ENCODE assay signal across 15 cellular contexts in the genomic region with DNA sequence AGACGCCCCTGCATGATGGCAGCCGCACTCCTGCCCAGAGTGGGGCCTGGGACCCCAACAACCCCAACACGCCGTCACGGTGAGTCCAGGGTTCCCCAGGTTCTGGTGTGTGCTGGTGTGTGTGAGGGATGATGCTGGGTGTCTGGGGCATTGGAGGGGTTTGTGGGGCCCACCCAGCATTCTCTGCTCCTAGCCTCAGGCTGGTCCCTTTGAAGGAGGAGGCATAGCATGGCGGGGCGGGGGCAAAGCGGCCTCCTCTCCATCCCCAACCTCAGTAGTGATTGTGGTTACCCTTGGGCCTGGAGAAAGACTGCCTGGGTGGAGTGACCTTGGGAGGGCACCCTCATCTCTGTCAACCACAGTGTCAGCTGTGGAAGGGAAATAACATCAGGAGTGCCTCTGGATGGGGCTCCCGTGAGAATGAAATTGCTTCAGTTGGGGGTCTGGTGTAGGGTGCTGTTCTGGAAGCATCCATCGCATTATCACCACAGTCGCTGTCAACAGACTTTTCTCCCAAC. TPM values are rescaled to one million over a fixed set of nuclear protein-coding genes. Genes with fewer than 3 reads are reported as not detected.
DNase-seq lines count a peak whose midpoint lies in the region; ATAC-seq, FAIRE-seq and TF ChIP-seq lines count a peak whose summit lies in the region.
"Had no signal": no experiment of that assay in that cellular context is flagged by ENCODE, and none has a peak within 500 bp of the region (broad histone marks: within the 10 kb centered on the region; RNA-seq: fewer than 3 reads in every experiment).

No MANE protein-coding gene starts in this region.

- 91% methylated on average over 6 of the region's 11 CpGs for WGBS in HepG2 (ENCODE audit: low lambda C conversion rate)

- peaks cover 8 to 21% of the 10 kb centered on the region in 2 donors for H3K4me1 Mint-ChIP-seq in natural killer cell
- peaks cover 11 to 12% of the 10 kb centered on the region in 2 donors for H3K4me1 Mint-ChIP-seq in natural killer cell treated with Interleukin-12 subunit alpha and Interleukin-12 subunit beta and Interleukin-15 and Interleukin-18, amount 100 ng/mL, for 72 hours (ENCODE audit: low read depth in 2 of 2)

- H3K4me2 ChIP-seq in HepG2 (ENCODE audit: low read depth, low read length) = no peak overlapping the region

- BruUV-seq in HepG2 (replicated peaks; lab: Mats Ljungman, UMichigan) = no TSS peak

- in situ Hi-C loops in HepG2 (cut with HindIII; ENCODE audit: extremely low pct_ligation_motif_present, low pct_unique_long_range_greater_than_20kb) = no loop called here

- no peak overlapping the region for H3K4me3 ChIP-seq in HepG2 (replicated peaks in 1 of 3; ENCODE audit: insufficient read depth in 1 of 3, low read depth in 2 of 3, low read length in 3 of 3)
- H3K4me3 ChIP-seq: Peyer's patch had no signal

- no peak for DNase-seq in natural killer cell
- DNase-seq in natural killer cell treated with Interleukin-12 subunit alpha and Interleukin-12 subunit beta and Interleukin-15 and Interleukin-18, amount 100 ng/mL, for 72 hours (ENCODE audit: low spot score) = no peak
- no peak for DNase-seq in HepG2 (ENCODE audit: low spot score)
- no peak for DNase-seq in epidermal melanocyte (ENCODE audit: insufficient read length, low spot score)
- DNase-seq: DMS153, NCI-H2081 treated with DMSO at 0.1 percent for 48 hours had no signal

- no peak for TF ChIP-seq RAD21 in HepG2 (CRISPR knock-in tag; IDR thresholded peaks at IDR 0.05)

- no peaks in the 10 kb centered on the region for H3K9me3 Mint-ChIP-seq in natural killer cell
- no peaks in the 10 kb centered on the region for H3K9me3 Mint-ChIP-seq in natural killer cell treated with Interleukin-12 subunit alpha and Interleukin-12 subunit beta and Interleukin-15 and Interleukin-18, amount 100 ng/mL, for 72 hours
- H3K9me3 Mint-ChIP-seq: CD4-positive, alpha-beta memory T cell had no signal

- FAIRE-seq in HepG2 (lab: Jason Lieb, UNC) = no peak

- H3K27me3 ChIP-seq in HepG2 (ENCODE audit: control insufficient read depth in 1 of 2, insufficient read depth in 2 of 2, low read length in 2 of 2) = no peaks in the 10 kb centered on the region; a peak in 1 of 5 replicates
- H3K27me3 ChIP-seq: BE2C, Peyer's patch had no signal

- ATAC-seq in natural killer cell = no peak
- ATAC-seq in natural killer cell treated with Interleukin-12 subunit alpha and Interleukin-12 subunit beta and Interleukin-15 and Interleukin-18, amount 100 ng/mL, for 72 hours = no peak
- ATAC-seq in HepG2 = peak; percentile 6; the same call in 2 of the 3 replicates
- no peak for ATAC-seq in GM21737 (IDR thresholded peaks at IDR 0.05; ENCODE audit: unreplicated experiment)
- no peak for ATAC-seq in HG03045 (IDR thresholded peaks at IDR 0.05; ENCODE audit: unreplicated experiment)

- H3K27ac Mint-ChIP-seq in natural killer cell = peak overlapping the region; percentile 38 to 66
- H3K27ac Mint-ChIP-seq in natural killer cell treated with Interleukin-12 subunit alpha and Interleukin-12 subunit beta and Interleukin-15 and Interleukin-18, amount 100 ng/mL, for 72 hours = no peak overlapping the region

- no peak overlapping the region for H3K27ac ChIP-seq in HepG2 (ENCODE audit: extremely low read length, insufficient read depth, low read length)
- H3K27ac ChIP-seq: Peyer's patch had no signal

- H3K9ac ChIP-seq in HepG2 (ENCODE audit: insufficient read depth, low read depth, low read length) = no peak overlapping the region

- POLR2A ChIA-PET in HepG2 (lab: Yijun Ruan, JAX) = interaction anchor here (0.9 to 1.2 kb wide), 2 partner anchors 38 to 61 kb away, joined by 3 read pairs; a partner anchor contains a TSS

- H3K9me3 ChIP-seq in HepG2 (ENCODE audit: low read length) = no peaks in the 10 kb centered on the region
- H3K9me3 ChIP-seq: BE2C, Peyer's patch had no signal

- no peak overlapping the region for H2AFZ ChIP-seq in HepG2 (ENCODE audit: low read length)

- TF ChIP-seq EP300 in HepG2 (IDR thresholded peaks at IDR 0.05; ENCODE audit: low read depth in 2 of 2, low read length in 2 of 2) (no peak), HepG2 (CRISPR knock-in tag; IDR thresholded peaks at IDR 0.05; ENCODE audit: borderline replicate concordance) (no peak)

- H3K36me3 ChIP-seq in HepG2 (replicated peaks in 1 of 2; ENCODE audit: control insufficient read depth in 1 of 2, insufficient read depth in 2 of 2, low read length in 2 of 2) = peaks cover 40 to 75% of the 10 kb centered on the region in 2 experiments

- H3K36me3 Mint-ChIP-seq in natural killer cell = peaks cover 6% of the 10 kb centered on the region
- H3K36me3 Mint-ChIP-seq in natural killer cell treated with Interleukin-12 subunit alpha and Interleukin-12 subunit beta and Interleukin-15 and Interleukin-18, amount 100 ng/mL, for 72 hours = peaks cover 14% of the 10 kb centered on the region

- CTCF ChIA-PET in HepG2 (lab: Yijun Ruan, JAX; ENCODE audit: low intra/inter-chr PET ratio, low total read pairs) = interaction anchor here (1.2 to 2.9 kb wide), 2 partner anchors 29 to 59 kb away, joined by 3 to 20 read pairs; a partner anchor contains a TSS

- no peaks in the 10 kb centered on the region for H3K27me3 Mint-ChIP-seq in natural killer cell (ENCODE audit: low read depth in 2 of 2)
- no peaks in the 10 kb centered on the region for H3K27me3 Mint-ChIP-seq in natural killer cell treated with Interleukin-12 subunit alpha and Interleukin-12 subunit beta and Interleukin-15 and Interleukin-18, amount 100 ng/mL, for 72 hours
- H3K27me3 Mint-ChIP-seq: CD4-positive, alpha-beta memory T cell had no signal

- TF ChIP-seq CTCF in natural killer cell (IDR thresholded peaks at IDR 0.05) (no peak), HepG2 (CRISPR knock-in tag; IDR thresholded peaks at IDR 0.05) (no peak)

- no peak overlapping the region for H3K4me3 Mint-ChIP-seq in natural killer cell
- no peak overlapping the region for H3K4me3 Mint-ChIP-seq in natural killer cell treated with Interleukin-12 subunit alpha and Interleukin-12 subunit beta and Interleukin-15 and Interleukin-18, amount 100 ng/mL, for 72 hours
- H3K4me3 Mint-ChIP-seq: CD4-positive, alpha-beta memory T cell had no signal

- no peak for TF ChIP-seq POLR2A in HepG2 (IDR thresholded peaks at IDR 0.05; ENCODE audit: insufficient read depth in 1 of 2, low read depth in 2 of 2, low read length in 2 of 2)

- H3K79me2 ChIP-seq in HepG2 (ENCODE audit: insufficient read depth, low read length) = no peaks in the 10 kb centered on the region

- intact Hi-C loops in natural killer cell (cut with micrococcal nuclease) = no loop called here
- intact Hi-C loops in HepG2 (cut with micrococcal nuclease; ENCODE audit: unreplicated experiment) = no loop called here

- H3K4me1 ChIP-seq in HepG2 (ENCODE audit: insufficient read depth, low read length) = no peaks in the 10 kb centered on the region
- H3K4me1 ChIP-seq: BE2C, Peyer's patch had no signal

- no peaks in the 10 kb centered on the region for H4K20me1 ChIP-seq in HepG2 (ENCODE audit: insufficient read depth, low read length)

RNA-seq across cellular contexts. Expression of a gene that starts 7.1 kb away (rescaled TPM):
- total RNA-seq in natural killer cell = 10 to 100 TPM; 50.1 to 67.2 (median 60.8) TPM
- total RNA-seq in natural killer cell treated with Interleukin-12 subunit alpha and Interleukin-12 subunit beta and Interleukin-15 and Interleukin-18, amount 100 ng/mL, for 72 hours = 100 to 1,000 TPM in 1 of 2 donors, 10 to 100 TPM in 1; 74.0 to 133 TPM
- 89.1 and 91.1 TPM in 2 replicates for total RNA-seq in HepG2 (2016; rRNA removed; fragmentation: Illumina TruSeq; extraction: Trizol)
- 37.5 and 47.3 TPM in 2 replicates for total RNA-seq in HepG2 (2016; cell fraction: cytosol; rRNA removed; fragmentation: Illumina TruSeq; extraction: Trizol; ENCODE audit: low read depth)
- total RNA-seq in HepG2 (2016; cell fraction: insoluble cytoplasmic fraction; rRNA removed; fragmentation: Illumina TruSeq; extraction: Trizol) = 85.4 and 88.5 TPM in 2 replicates
- total RNA-seq in HepG2 (2016; cell fraction: membrane; rRNA removed; fragmentation: Illumina TruSeq; extraction: Trizol) = 43.0 and 47.2 TPM in 2 replicates
- 57.0 and 65.5 TPM in 2 replicates for total RNA-seq in HepG2 (2016; cell fraction: nucleus; rRNA removed; fragmentation: Illumina TruSeq; extraction: Trizol)
- 90.0 and 92.5 TPM in 2 replicates for polyA plus RNA-seq in HepG2 (2011; rRNA removed)
- polyA plus RNA-seq in HepG2 (2011; cell fraction: cytosol; rRNA removed) = 85.2 and 108 TPM in 2 replicates
- 135 and 143 TPM in 2 replicates for polyA plus RNA-seq in HepG2 (2011; cell fraction: nucleus; rRNA removed)
- 65.0 and 84.2 TPM in 2 replicates for polyA plus RNA-seq in HepG2 (2012)
- 41.8 and 47.0 TPM in 2 replicates for polyA plus RNA-seq in HepG2 (2016; cell fraction: cytosol; fragmentation: Illumina TruSeq; extraction: Trizol; ENCODE audit: low read depth)
- polyA plus RNA-seq in HepG2 (2016; cell fraction: insoluble cytoplasmic fraction; fragmentation: Illumina TruSeq; extraction: Trizol; ENCODE audit: low read depth) = 88.6 and 92.5 TPM in 2 replicates
- polyA plus RNA-seq in HepG2 (2016; cell fraction: membrane; fragmentation: Illumina TruSeq; extraction: Trizol; ENCODE audit: low read depth) = 38.0 and 40.4 TPM in 2 replicates
- 111 and 123 TPM in 2 replicates for polyA plus RNA-seq in HepG2 (2016; cell fraction: nucleus; fragmentation: Illumina TruSeq; extraction: Trizol; ENCODE audit: insufficient read depth, low read depth)
- 121 and 194 TPM in 2 replicates for polyA minus RNA-seq in HepG2 (2011; rRNA and poly(A)+ RNA removed; ENCODE audit: low replicate concordance)
- polyA minus RNA-seq in HepG2 (2011; cell fraction: cytosol; rRNA and poly(A)+ RNA removed) = 41.5 and 44.7 TPM in 2 replicates
- polyA minus RNA-seq in HepG2 (2011; cell fraction: nucleus; rRNA and poly(A)+ RNA removed) = 42.4 and 52.5 TPM in 2 replicates

RNA-seq across cellular contexts. Expression of a gene that starts 25.2 kb away (rescaled TPM):
- not detected for total RNA-seq in natural killer cell
- under 1 TPM; 0.21 to 0.92 TPM for total RNA-seq in natural killer cell treated with Interleukin-12 subunit alpha and Interleukin-12 subunit beta and Interleukin-15 and Interleukin-18, amount 100 ng/mL, for 72 hours
- total RNA-seq in HepG2 (2016; rRNA removed; fragmentation: Illumina TruSeq; extraction: Trizol) = 0.35 and 0.53 TPM in 2 replicates
- 1.4 and 1.6 TPM in 2 replicates for total RNA-seq in HepG2 (2016; cell fraction: cytosol; rRNA removed; fragmentation: Illumina TruSeq; extraction: Trizol; ENCODE audit: low read depth)
- 0.28 and 0.37 TPM in 2 replicates for total RNA-seq in HepG2 (2016; cell fraction: insoluble cytoplasmic fraction; rRNA removed; fragmentation: Illumina TruSeq; extraction: Trizol)
- total RNA-seq in HepG2 (2016; cell fraction: membrane; rRNA removed; fragmentation: Illumina TruSeq; extraction: Trizol) = 0.90 and 0.93 TPM in 2 replicates
- 0.16 and 0.31 TPM in 2 replicates for total RNA-seq in HepG2 (2016; cell fraction: nucleus; rRNA removed; fragmentation: Illumina TruSeq; extraction: Trizol)
- polyA plus RNA-seq in HepG2 (2011; rRNA removed) = 0.55 and 0.60 TPM in 2 replicates
- polyA plus RNA-seq in HepG2 (2011; cell fraction: cytosol; rRNA removed) = 0.60 and 0.64 TPM in 2 replicates
- 0.27 and 0.33 TPM in 2 replicates for polyA plus RNA-seq in HepG2 (2011; cell fraction: nucleus; rRNA removed)
- 0.39 and 0.51 TPM in 2 replicates for polyA plus RNA-seq in HepG2 (2012)
- 1.9 and 2.0 TPM in 2 replicates for polyA plus RNA-seq in HepG2 (2016; cell fraction: cytosol; fragmentation: Illumina TruSeq; extraction: Trizol; ENCODE audit: low read depth)
- 0.54 and 0.55 TPM in 2 replicates for polyA plus RNA-seq in HepG2 (2016; cell fraction: insoluble cytoplasmic fraction; fragmentation: Illumina TruSeq; extraction: Trizol; ENCODE audit: low read depth)
- polyA plus RNA-seq in HepG2 (2016; cell fraction: membrane; fragmentation: Illumina TruSeq; extraction: Trizol; ENCODE audit: low read depth) = 0.90 and 1.1 TPM in 2 replicates
- 0.41 TPM in 2 replicates for polyA plus RNA-seq in HepG2 (2016; cell fraction: nucleus; fragmentation: Illumina TruSeq; extraction: Trizol; ENCODE audit: insufficient read depth, low read depth)
- 0.42 and 0.63 TPM in 2 replicates for polyA minus RNA-seq in HepG2 (2011; rRNA and poly(A)+ RNA removed; ENCODE audit: low replicate concordance)
- polyA minus RNA-seq in HepG2 (2011; cell fraction: cytosol; rRNA and poly(A)+ RNA removed) = not detected in 2 replicates
- polyA minus RNA-seq in HepG2 (2011; cell fraction: nucleus; rRNA and poly(A)+ RNA removed) = 0.25 and 0.39 TPM in 2 replicates
- total RNA-seq: A172 had no signal

RNA-seq across cellular contexts. Expression of a gene that starts 28.1 kb away (rescaled TPM):
- 100 to 1,000 TPM; 228 to 256 (median 230) TPM for total RNA-seq in natural killer cell
- total RNA-seq in natural killer cell treated with Interleukin-12 subunit alpha and Interleukin-12 subunit beta and Interleukin-15 and Interleukin-18, amount 100 ng/mL, for 72 hours = 100 to 1,000 TPM; 164 to 192 TPM
- 34.9 and 48.2 TPM in 2 replicates for total RNA-seq in HepG2 (2016; rRNA removed; fragmentation: Illumina TruSeq; extraction: Trizol)
- total RNA-seq in HepG2 (2016; cell fraction: cytosol; rRNA removed; fragmentation: Illumina TruSeq; extraction: Trizol; ENCODE audit: low read depth) = 10.1 and 10.2 TPM in 2 replicates
- total RNA-seq in HepG2 (2016; cell fraction: insoluble cytoplasmic fraction; rRNA removed; fragmentation: Illumina TruSeq; extraction: Trizol) = 31.0 and 56.4 TPM in 2 replicates
- total RNA-seq in HepG2 (2016; cell fraction: membrane; rRNA removed; fragmentation: Illumina TruSeq; extraction: Trizol) = 24.1 and 24.5 TPM in 2 replicates
- total RNA-seq in HepG2 (2016; cell fraction: nucleus; rRNA removed; fragmentation: Illumina TruSeq; extraction: Trizol) = 40.8 and 47.1 TPM in 2 replicates
- polyA plus RNA-seq in HepG2 (2011; rRNA removed) = 49.0 and 51.7 TPM in 2 replicates
- 25.7 and 31.7 TPM in 2 replicates for polyA plus RNA-seq in HepG2 (2011; cell fraction: cytosol; rRNA removed)
- polyA plus RNA-seq in HepG2 (2011; cell fraction: nucleus; rRNA removed) = 253 and 283 TPM in 2 replicates
- polyA plus RNA-seq in HepG2 (2012) = 67.2 and 69.5 TPM in 2 replicates
- polyA plus RNA-seq in HepG2 (2016; cell fraction: cytosol; fragmentation: Illumina TruSeq; extraction: Trizol; ENCODE audit: low read depth) = 6.0 and 6.1 TPM in 2 replicates
- polyA plus RNA-seq in HepG2 (2016; cell fraction: insoluble cytoplasmic fraction; fragmentation: Illumina TruSeq; extraction: Trizol; ENCODE audit: low read depth) = 36.5 and 56.7 TPM in 2 replicates
- 12.5 and 14.4 TPM in 2 replicates for polyA plus RNA-seq in HepG2 (2016; cell fraction: membrane; fragmentation: Illumina TruSeq; extraction: Trizol; ENCODE audit: low read depth)
- polyA plus RNA-seq in HepG2 (2016; cell fraction: nucleus; fragmentation: Illumina TruSeq; extraction: Trizol; ENCODE audit: insufficient read depth, low read depth) = 151 and 174 TPM in 2 replicates
- 47.0 and 62.8 TPM in 2 replicates for polyA minus RNA-seq in HepG2 (2011; rRNA and poly(A)+ RNA removed; ENCODE audit: low replicate concordance)
- polyA minus RNA-seq in HepG2 (2011; cell fraction: cytosol; rRNA and poly(A)+ RNA removed) = 24.6 and 28.9 TPM in 2 replicates
- 41.6 and 42.1 TPM in 2 replicates for polyA minus RNA-seq in HepG2 (2011; cell fraction: nucleus; rRNA and poly(A)+ RNA removed)

RNA-seq across cellular contexts. Expression of a gene that starts 37.8 kb away (rescaled TPM):
- total RNA-seq in natural killer cell = 1,000 to 10,000 TPM; 1,227 to 1,543 (median 1,399) TPM
- total RNA-seq in natural killer cell treated with Interleukin-12 subunit alpha and Interleukin-12 subunit beta and Interleukin-15 and Interleukin-18, amount 100 ng/mL, for 72 hours = 1,000 to 10,000 TPM; 1,544 to 1,854 TPM
- total RNA-seq in HepG2 (2016; rRNA removed; fragmentation: Illumina TruSeq; extraction: Trizol) = 488 and 790 TPM in 2 replicates
- 875 and 1,100 TPM in 2 replicates for total RNA-seq in HepG2 (2016; cell fraction: cytosol; rRNA removed; fragmentation: Illumina TruSeq; extraction: Trizol; ENCODE audit: low read depth)
- 524 and 648 TPM in 2 replicates for total RNA-seq in HepG2 (2016; cell fraction: insoluble cytoplasmic fraction; rRNA removed; fragmentation: Illumina TruSeq; extraction: Trizol)
- total RNA-seq in HepG2 (2016; cell fraction: membrane; rRNA removed; fragmentation: Illumina TruSeq; extraction: Trizol) = 1,389 and 1,434 TPM in 2 replicates
- 216 and 289 TPM in 2 replicates for total RNA-seq in HepG2 (2016; cell fraction: nucleus; rRNA removed; fragmentation: Illumina TruSeq; extraction: Trizol)
- 2,583 and 2,596 TPM in 2 replicates for polyA plus RNA-seq in HepG2 (2011; rRNA removed)
- polyA plus RNA-seq in HepG2 (2011; cell fraction: cytosol; rRNA removed) = 6,196 and 9,335 TPM in 2 replicates
- polyA plus RNA-seq in HepG2 (2011; cell fraction: nucleus; rRNA removed) = 2,074 and 2,083 TPM in 2 replicates
- polyA plus RNA-seq in HepG2 (2012) = 3,042 and 3,601 TPM in 2 replicates
- polyA plus RNA-seq in HepG2 (2016; cell fraction: cytosol; fragmentation: Illumina TruSeq; extraction: Trizol; ENCODE audit: low read depth) = 3,994 and 4,562 TPM in 2 replicates
- 2,744 and 2,812 TPM in 2 replicates for polyA plus RNA-seq in HepG2 (2016; cell fraction: insoluble cytoplasmic fraction; fragmentation: Illumina TruSeq; extraction: Trizol; ENCODE audit: low read depth)
- 5,655 and 5,989 TPM in 2 replicates for polyA plus RNA-seq in HepG2 (2016; cell fraction: membrane; fragmentation: Illumina TruSeq; extraction: Trizol; ENCODE audit: low read depth)
- 1,642 and 1,701 TPM in 2 replicates for polyA plus RNA-seq in HepG2 (2016; cell fraction: nucleus; fragmentation: Illumina TruSeq; extraction: Trizol; ENCODE audit: insufficient read depth, low read depth)
- 2,434 and 2,985 TPM in 2 replicates for polyA minus RNA-seq in HepG2 (2011; rRNA and poly(A)+ RNA removed; ENCODE audit: low replicate concordance)
- polyA minus RNA-seq in HepG2 (2011; cell fraction: cytosol; rRNA and poly(A)+ RNA removed) = 1,333 and 1,373 TPM in 2 replicates
- 311 and 415 TPM in 2 replicates for polyA minus RNA-seq in HepG2 (2011; cell fraction: nucleus; rRNA and poly(A)+ RNA removed)

RNA-seq across cellular contexts. Expression of a gene that starts 41.4 kb away (rescaled TPM):
- total RNA-seq in natural killer cell (not detected), HepG2 (2016; rRNA removed; fragmentation: Illumina TruSeq; extraction: Trizol) (not detected in 2 replicates)
- total RNA-seq in natural killer cell treated with Interleukin-12 subunit alpha and Interleukin-12 subunit beta and Interleukin-15 and Interleukin-18, amount 100 ng/mL, for 72 hours = not detected
- not detected in 2 replicates for total RNA-seq in HepG2 (2016; cell fraction: cytosol; rRNA removed; fragmentation: Illumina TruSeq; extraction: Trizol; ENCODE audit: low read depth)
- total RNA-seq in HepG2 (2016; cell fraction: insoluble cytoplasmic fraction; rRNA removed; fragmentation: Illumina TruSeq; extraction: Trizol) = not detected in 2 replicates
- total RNA-seq in HepG2 (2016; cell fraction: membrane; rRNA removed; fragmentation: Illumina TruSeq; extraction: Trizol) = not detected in 2 replicates
- total RNA-seq in HepG2 (2016; cell fraction: nucleus; rRNA removed; fragmentation: Illumina TruSeq; extraction: Trizol) = 0.47 TPM in 1 of 2 replicates, not detected in the other
- polyA plus RNA-seq in HepG2 (2011; rRNA removed) = not detected in 2 replicates
- not detected in 2 replicates for polyA plus RNA-seq in HepG2 (2011; cell fraction: cytosol; rRNA removed)
- polyA plus RNA-seq in HepG2 (2011; cell fraction: nucleus; rRNA removed) = 0.17 and 0.76 TPM in 2 replicates
- not detected in 2 replicates for polyA plus RNA-seq in HepG2 (2012)
- not detected in 2 replicates for polyA plus RNA-seq in HepG2 (2016; cell fraction: cytosol; fragmentation: Illumina TruSeq; extraction: Trizol; ENCODE audit: low read depth)
- polyA plus RNA-seq in HepG2 (2016; cell fraction: insoluble cytoplasmic fraction; fragmentation: Illumina TruSeq; extraction: Trizol; ENCODE audit: low read depth) = not detected in 2 replicates
- not detected in 2 replicates for polyA plus RNA-seq in HepG2 (2016; cell fraction: membrane; fragmentation: Illumina TruSeq; extraction: Trizol; ENCODE audit: low read depth)
- polyA plus RNA-seq in HepG2 (2016; cell fraction: nucleus; fragmentation: Illumina TruSeq; extraction: Trizol; ENCODE audit: insufficient read depth, low read depth) = not detected in 2 replicates
- not detected in 2 replicates for polyA minus RNA-seq in HepG2 (2011; rRNA and poly(A)+ RNA removed; ENCODE audit: low replicate concordance)
- not detected in 2 replicates for polyA minus RNA-seq in HepG2 (2011; cell fraction: cytosol; rRNA and poly(A)+ RNA removed)
- not detected in 2 replicates for polyA minus RNA-seq in HepG2 (2011; cell fraction: nucleus; rRNA and poly(A)+ RNA removed)
- total RNA-seq: A172; CD4-positive, alpha-beta memory T cell; H4; NCI-H460; Peyer's patch; SK-MEL-5 had no signal
- polyA plus RNA-seq: CD4-positive, alpha-beta memory T cell had no signal

Comparison
In these comparisons a context has a peak if more than half of its experiments do, and no peak if none do; other contexts are left out.
1. H3K27ac Mint-ChIP-seq: peak in natural killer cell (2 of 2); none in natural killer cell treated with Interleukin-12 subunit alpha and Interleukin-12 subunit beta and Interleukin-15 and Interleukin-18, amount 100 ng/mL, for 72 hours (0 of 2).